ENCODE assay signal across 21 cellular contexts in the genomic region with DNA sequence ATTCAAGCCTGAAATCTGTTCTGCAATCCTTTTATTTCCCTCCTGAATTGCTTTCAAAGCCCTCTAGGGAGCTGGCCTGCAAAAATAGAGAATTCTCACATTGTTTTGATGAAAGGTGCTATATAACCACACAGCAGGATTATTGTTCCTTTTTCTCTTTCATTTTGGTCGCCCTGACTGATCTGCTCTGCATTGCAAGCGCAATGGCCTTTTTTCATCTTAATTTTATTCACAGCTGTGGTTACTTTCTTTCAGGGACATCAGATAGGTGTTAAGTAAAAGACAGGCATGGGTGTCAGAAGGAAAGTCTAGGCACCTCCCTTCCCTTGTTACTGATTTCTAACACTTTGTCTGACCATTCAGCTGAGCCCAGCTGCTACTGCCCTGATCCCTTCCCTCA.
DNase-seq lines count a peak whose midpoint lies in the region; ATAC-seq and TF ChIP-seq lines count a peak whose summit lies in the region.
"Had no signal": no experiment of that assay in that cellular context is flagged by ENCODE, and none has a peak within 500 bp of the region (broad histone marks: within the 10 kb centered on the region; RNA-seq: fewer than 3 reads in every experiment).

No MANE protein-coding gene starts in this region.

- TF ChIP-seq CTCF in PC-3 (conservative IDR thresholded peaks at IDR 0.05; ENCODE audit: low read depth, low read length) (no peak), glutamatergic neuron (IDR thresholded peaks at IDR 0.05; ENCODE audit: partially characterized antibody, unreplicated experiment) (no peak), neural progenitor cell (IDR thresholded peaks at IDR 0.05) (no peak)

- H3K9ac ChIP-seq in PC-3 (ENCODE audit: low read length) = no peak overlapping the region
- no peak overlapping the region for H3K9ac ChIP-seq in neural progenitor cell

- no peaks in the 10 kb centered on the region for H3K79me2 ChIP-seq in PC-3 (ENCODE audit: low read length)
- H3K79me2 ChIP-seq in neural progenitor cell (ENCODE audit: low read depth) = no peaks in the 10 kb centered on the region

- H3K27me3 Mint-ChIP-seq in glutamatergic neuron (ENCODE audit: unreplicated experiment) = no peaks in the 10 kb centered on the region
- H3K27me3 Mint-ChIP-seq in neural progenitor cell (ENCODE audit: insufficient read depth, low read depth) = no peaks in the 10 kb centered on the region
- H3K27me3 Mint-ChIP-seq: IgD-negative memory B cell had no signal

- H3K4me1 Mint-ChIP-seq in glutamatergic neuron (ENCODE audit: low read depth, unreplicated experiment) (peaks cover 24% of the 10 kb centered on the region), neural progenitor cell (peaks cover 36% of the 10 kb centered on the region)
- H3K4me1 Mint-ChIP-seq: CD14-positive monocyte had no signal

- no TSS peak for BruUV-seq in PC-3 (replicated peaks; lab: Mats Ljungman, UMichigan)

- POLR2A ChIA-PET in PC-3 (lab: Charles Lee; ENCODE audit: unreplicated experiment) = no interaction called here

- peaks cover 48% of the 10 kb centered on the region for H3K4me1 ChIP-seq in PC-3 (ENCODE audit: insufficient read depth, low read length)
- H3K4me1 ChIP-seq in neural progenitor cell = peaks cover 29% of the 10 kb centered on the region

- peak; percentile 11 for DNase-seq in H7
- DNase-seq in PC-3 = no peak
- DNase-seq in glutamatergic neuron = no peak
- peak; percentile 54 for DNase-seq in neural progenitor cell (ENCODE audit: low spot score)
- no peak for DNase-seq in activated CD8-positive, alpha-beta memory T cell treated with anti-CD3 and anti-CD28 coated beads, Interleukin-2, amount 50 U/mL, for 4 hours
- no peak for DNase-seq in ACHN
- DNase-seq in activated gamma-delta T cell treated with Interleukin-2 at 50 U/mL for 16 hours = no peak
- DNase-seq: AML-193; COR-L47; HCEC 1CT; Kasumi-1; MM.1S; NCI-H1092 treated with DMSO at 0.1 percent for 48 hours; NCI-H1694 treated with DMSO at 0.1 percent for 48 hours; NCI-H2107; NCI-H2227 treated with DMSO at 0.1 percent for 48 hours; NCI-H526; NK-92 treated with Interleukin-12 subunit alpha and Interleukin-12 subunit beta, amount 100 ng/mL, for 24 hours; SHP77 treated with DMSO at 0.1 percent for 48 hours had no signal

- H3K27ac Mint-ChIP-seq in glutamatergic neuron (ENCODE audit: unreplicated experiment) (peak overlapping the region; percentile 90), neural progenitor cell (peak overlapping the region; percentile 73)
- H3K27ac Mint-ChIP-seq: CD14-positive monocyte, IgD-negative memory B cell had no signal

- H3K9me3 Mint-ChIP-seq in glutamatergic neuron (ENCODE audit: unreplicated experiment) (no peaks in the 10 kb centered on the region), neural progenitor cell (no peaks in the 10 kb centered on the region)

- 0 out of 2 replicates have a peak overlapping the region, but pooled peaks have one; percentile 63 for H3K4me2 ChIP-seq in PC-3 (ENCODE audit: low read length)
- H3K4me2 ChIP-seq in neural progenitor cell = peak overlapping the region; percentile 56

- intact Hi-C loops in PC-3 (cut with micrococcal nuclease) = loop anchor here (10.0 kb wide), 1 partner anchor 138 kb away; no protein-coding TSS in a partner anchor

- H3K27me3 ChIP-seq in H7 (ENCODE audit: control insufficient read depth, insufficient read depth, low read length) (no peaks in the 10 kb centered on the region), PC-3 (ENCODE audit: low read length) (no peaks in the 10 kb centered on the region), neural progenitor cell (no peaks in the 10 kb centered on the region)

- H2AFZ ChIP-seq in PC-3 (ENCODE audit: low read length) = no peak overlapping the region
- no peak overlapping the region for H2AFZ ChIP-seq in neural progenitor cell (replicated peaks)

- no peaks in the 10 kb centered on the region for H4K20me1 ChIP-seq in PC-3 (ENCODE audit: low read length)
- H4K20me1 ChIP-seq in neural progenitor cell (ENCODE audit: low read depth) = no peaks in the 10 kb centered on the region

- H3K36me3 ChIP-seq in H7 (replicated peaks; ENCODE audit: control insufficient read depth, insufficient read depth, low read length) (no peaks in the 10 kb centered on the region), PC-3 (ENCODE audit: low read depth, low read length) (no peaks in the 10 kb centered on the region), neural progenitor cell (no peaks in the 10 kb centered on the region)

- in situ Hi-C loops in ACHN (cut with HindIII; ENCODE audit: low pct_ligation_motif_present, low pct_unique_long_range_greater_than_20kb, low sequenced_read_pairs) = no loop called here

- H3K4me3 ChIP-seq in H7 (ENCODE audit: insufficient read depth, low read depth, low read length) = no peak overlapping the region
- no peak overlapping the region for H3K4me3 ChIP-seq in PC-3 (ENCODE audit: low read length)
- H3K4me3 ChIP-seq in neural progenitor cell = no peak overlapping the region

- no peaks in the 10 kb centered on the region for H3F3A ChIP-seq in PC-3 (ENCODE audit: low read length, unreplicated experiment)
- H3F3A ChIP-seq in neural progenitor cell (ENCODE audit: low read depth) = peaks cover 26% of the 10 kb centered on the region

- CTCF ChIA-PET in PC-3 (lab: Charles Lee) = no interaction called here

- H3K9me3 ChIP-seq in PC-3 (ENCODE audit: low read length) (no peaks in the 10 kb centered on the region), neural progenitor cell (ENCODE audit: low read depth) (no peaks in the 10 kb centered on the region)

- H3K9me2 ChIP-seq in PC-3 (replicated peaks; ENCODE audit: low read length) = no peaks in the 10 kb centered on the region

- H3K27ac ChIP-seq in PC-3 (ENCODE audit: low read length) (no peak overlapping the region), neural progenitor cell (peak overlapping the region; percentile 60)

- H3K36me3 Mint-ChIP-seq in glutamatergic neuron (ENCODE audit: unreplicated experiment) (no peaks in the 10 kb centered on the region), neural progenitor cell (no peaks in the 10 kb centered on the region)
- H3K36me3 Mint-ChIP-seq: CD14-positive monocyte had no signal

- H3K4me3 Mint-ChIP-seq in glutamatergic neuron (ENCODE audit: unreplicated experiment) (peak overlapping the region; percentile 47), neural progenitor cell (peak overlapping the region; percentile 30)
- H3K4me3 Mint-ChIP-seq: CD14-positive monocyte, IgD-negative memory B cell had no signal

- no peak for ATAC-seq in PC-3

Comparison
In these comparisons a context has a peak if more than half of its experiments do, and no peak if none do; other contexts are left out.
1. DNase-seq: peak in H7 (single experiment) and neural progenitor cell (single experiment); none in PC-3 (single experiment), glutamatergic neuron (single experiment), activated CD8-positive, alpha-beta memory T cell treated with anti-CD3 and anti-CD28 coated beads, Interleukin-2, amount 50 U/mL, for 4 hours (single experiment), ACHN (single experiment) and activated gamma-delta T cell treated with Interleukin-2 at 50 U/mL for 16 hours (single experiment).